In genomic region chr4:31341601-31342375, GRCh38 we compare ENCODE assay signal across 1 cellular context.
TF ChIP-seq lines count a peak whose summit lies in the region.

No MANE protein-coding gene starts in this region.

TF ChIP-seq in HCT116, 20 proteins besides CTCF, POLR2A, EP300 and RAD21 (continued from another document):
- TF ChIP-seq EGR1 (IDR thresholded peaks at IDR 0.05; ENCODE audit: low read depth): no peak
- TF ChIP-seq FOSL1 (IDR thresholded peaks at IDR 0.05; ENCODE audit: low read depth): no peak
- no peak for TF ChIP-seq SIN3A (IDR thresholded peaks at IDR 0.05; ENCODE audit: low read depth)
- TF ChIP-seq ZNF274 (IDR thresholded peaks at IDR 0.05; ENCODE audit: low read depth, low read length): no peak
- TF ChIP-seq ZFX (IDR thresholded peaks at IDR 0.05): no peak
- no peak for TF ChIP-seq ELF1 (IDR thresholded peaks at IDR 0.05; ENCODE audit: borderline replicate concordance, low read depth)
